Comparison of ENCODE assay signal across 1 cellular context in genomic region chr5:176583076-176583475, GRCh38.
TF ChIP-seq lines count a peak whose summit lies in the region.

No MANE protein-coding gene starts in this region.

TF ChIP-seq in HEK293, 187 proteins besides CTCF, POLR2A, EP300 and RAD21:
- TF ChIP-seq PRDM4 (tag by site-specific recombination; IDR thresholded peaks at IDR 0.05) (no peak), ZSCAN4 (tag by site-specific recombination; IDR thresholded peaks at IDR 0.05) (no peak), ATF2 (tag by site-specific recombination; IDR thresholded peaks at IDR 0.05; ENCODE audit: low read depth) (peak; percentile 77)
